Comparison of ENCODE assay signal across 24 cellular contexts in genomic region chr17:80565347-80566053, GRCh38. TPM values are rescaled to one million over a fixed set of nuclear protein-coding genes. Genes with fewer than 3 reads are reported as not detected.
DNase-seq lines count a peak whose midpoint lies in the region; ATAC-seq, FAIRE-seq and TF ChIP-seq lines count a peak whose summit lies in the region.
"Had no signal": no experiment of that assay in that cellular context is flagged by ENCODE, and none has a peak within 500 bp of the region (broad histone marks: within the 10 kb centered on the region; RNA-seq: fewer than 3 reads in every experiment).

No MANE protein-coding gene starts in this region.

- TF ChIP-seq CTCF in nephron (IDR thresholded peaks at IDR 0.05; ENCODE audit: unreplicated experiment in 3 of 3) (no peak), type B pancreatic cell (conservative IDR thresholded peaks at IDR 0.05) (no peak), D721Med (IDR thresholded peaks at IDR 0.05; ENCODE audit: insufficient read depth, missing control alignments) (no peak)

- H3K27ac Mint-ChIP-seq in nephron (peak overlapping the region in 1 of 3 experiments; percentile 71), type B pancreatic cell (no peak overlapping the region)
- H3K27ac Mint-ChIP-seq: T-helper 1 cell treated with Interleukin-12 subunit alpha and Interleukin-12 subunit beta and Interleukin-4 antibody, amounts not matched to agents 30 μg/mL and 1 μg/mL, for 36 hours had no signal

- ATAC-seq in esophagus mucosa: peak; percentile 28
- ATAC-seq: PC-3 had no signal

- no peak for FAIRE-seq in D721Med (lab: Jason Lieb, UNC)

- H3K36me3 Mint-ChIP-seq in nephron (ENCODE audit: low read depth) (peaks cover 4% of the 10 kb centered on the region), type B pancreatic cell (peaks cover 8% of the 10 kb centered on the region)
- H3K36me3 Mint-ChIP-seq: naive B cell had no signal

- no peaks in the 10 kb centered on the region for H3K27me3 Mint-ChIP-seq in nephron (ENCODE audit: low read depth)
- H3K27me3 Mint-ChIP-seq in type B pancreatic cell: no peaks in the 10 kb centered on the region
- H3K27me3 Mint-ChIP-seq: naive B cell had no signal

- H3K4me3 Mint-ChIP-seq in nephron: peak overlapping the region in 2 of 3 experiments; percentile 1 to 6
- H3K4me3 Mint-ChIP-seq in type B pancreatic cell: peak overlapping the region; percentile 26
- H3K4me3 Mint-ChIP-seq: T-helper 1 cell treated with Interleukin-12 subunit alpha and Interleukin-12 subunit beta and Interleukin-4 antibody, amounts not matched to agents 30 μg/mL and 1 μg/mL, for 36 hours had no signal

- peak; percentile 77 for DNase-seq in NCI-H82 (lab: John Stamatoyannopoulos, UW)
- DNase-seq in NCI-H82 treated with DMSO at 0.1 percent for 48 hours (lab: John Stamatoyannopoulos, UW; ENCODE audit: unreplicated experiment): no peak
- DNase-seq in type B pancreatic cell (ENCODE audit: extremely low spot score, unreplicated experiment): no peak
- DNase-seq in D721Med (ENCODE audit: insufficient read length, low spot score): no peak
- no peak for DNase-seq in SKM-1 (lab: John Stamatoyannopoulos, UW; ENCODE audit: unreplicated experiment)
- DNase-seq in A172 (ENCODE audit: low spot score): no peak
- DNase-seq: activated CD4-positive, alpha-beta T cell treated with anti-CD3 and anti-CD28 coated beads, Interleukin-2, amount 50 U/mL, for 48 hours; activated T-cell treated with anti-CD3 and anti-CD28 coated beads for 4 hours; amygdala; caudate nucleus; dermis blood vessel endothelial cell; islet precursor cell; Kasumi-1; mammary epithelial cell; naive B cell; NCI-H187; NCI-H226; PC-3; SHP77 treated with DMSO at 0.1 percent for 48 hours; stimulated activated CD4-positive, alpha-beta T cell treated with anti-CD3 and anti-CD28 coated beads, Interleukin-2, amount 100 ng/mL, for 24 hours; stimulated activated naive CD4-positive, alpha-beta T cell treated with Interleukin-2 at 50 U/mL for 16 hours had no signal

- H3K9me3 Mint-ChIP-seq in nephron: no peaks in the 10 kb centered on the region
- peaks cover 6% of the 10 kb centered on the region for H3K9me3 Mint-ChIP-seq in type B pancreatic cell
- H3K9me3 Mint-ChIP-seq: T-helper 1 cell treated with Interleukin-12 subunit alpha and Interleukin-12 subunit beta and Interleukin-4 antibody, amounts not matched to agents 30 μg/mL and 1 μg/mL, for 36 hours had no signal

- peaks cover 13% of the 10 kb centered on the region for H3K4me1 Mint-ChIP-seq in nephron
- peaks cover 23% of the 10 kb centered on the region for H3K4me1 Mint-ChIP-seq in type B pancreatic cell (ENCODE audit: unreplicated experiment)

RNA-seq across cellular contexts. Expression of gene RPTOR, which starts 20.9 kb away (rescaled TPM):
- 14.9 TPM for total RNA-seq in esophagus mucosa
- 29.3 and 39.8 TPM in 2 replicates for total RNA-seq in type B pancreatic cell (ENCODE audit: low replicate concordance)
- total RNA-seq in A172 (2014; rRNA removed; shearing (Covaris generic)): 17.4 and 20.7 TPM in 2 replicates
